8 cellular contexts compared by ENCODE assay signal in genomic region chr12:49323524-49324097, GRCh38. TPM values are rescaled to one million over a fixed set of nuclear protein-coding genes. Genes with fewer than 3 reads are reported as not detected.
DNase-seq lines count a peak whose midpoint lies in the region; ATAC-seq and TF ChIP-seq lines count a peak whose summit lies in the region.

No MANE protein-coding gene starts in this region.

- peak overlapping the region; percentile 99 for H3K4me3 Mint-ChIP-seq in stimulated activated naive CD8-positive, alpha-beta T cell treated with anti-CD3 and anti-CD28 coated beads, Interleukin-15, Interleukin-2, amounts not matched to agents 100 ng/mL and 50 ng/mL, for 24 hours

- DNase-seq in stimulated activated naive CD8-positive, alpha-beta T cell treated with anti-CD3 and anti-CD28 coated beads, Interleukin-15, Interleukin-2, amounts not matched to agents 100 U/mL and 50 U/mL, for 24 hours: no peak
- DNase-seq in brain microvascular endothelial cell (no peak), vagina (ENCODE audit: extremely low spot score in 2 of 2) (peak in 1 of 2 donors; percentile 81), NCI-H1092 treated with DMSO at 0.1 percent for 48 hours (lab: John Stamatoyannopoulos, UW) (no peak), hippocampal formation (lab: John Stamatoyannopoulos, UW) (no peak), DMS 273 treated with DMSO at 0.1 percent for 48 hours (lab: John Stamatoyannopoulos, UW) (no peak)

- in situ Hi-C loops in brain microvascular endothelial cell (cut with HindIII; ENCODE audit: low pct_ligation_motif_present, low sequenced_read_pairs): no loop called here

- H3K27me3 ChIP-seq in brain microvascular endothelial cell (replicated peaks): no peaks in the 10 kb centered on the region
- H3K27me3 ChIP-seq in mononuclear cell (ENCODE audit: insufficient read depth, low read length): no peaks in the 10 kb centered on the region
- H3K27me3 ChIP-seq in vagina: no peaks in the 10 kb centered on the region

- no peaks in the 10 kb centered on the region for H3K9me3 Mint-ChIP-seq in stimulated activated naive CD8-positive, alpha-beta T cell treated with anti-CD3 and anti-CD28 coated beads, Interleukin-15, Interleukin-2, amounts not matched to agents 100 ng/mL and 50 ng/mL, for 24 hours

- TF ChIP-seq CTCF in brain microvascular endothelial cell (IDR thresholded peaks at IDR 0.05; ENCODE audit: low read depth, low read length, missing control alignments) (no peak), vagina (IDR thresholded peaks at IDR 0.05) (no peak)

- H3K27ac ChIP-seq in brain microvascular endothelial cell: no peak overlapping the region
- no peak overlapping the region for H3K27ac ChIP-seq in vagina

- H3K4me3 ChIP-seq in brain microvascular endothelial cell (ENCODE audit: low read depth, low read length) (peak overlapping the region; percentile 87), mononuclear cell (ENCODE audit: low read length) (peak overlapping the region; percentile 78), vagina (peak overlapping the region; percentile 62 to 73)

- no peaks in the 10 kb centered on the region for H3K9me3 ChIP-seq in mononuclear cell (ENCODE audit: low read depth, low read length)
- H3K9me3 ChIP-seq in vagina: no peaks in the 10 kb centered on the region

- peaks cover 9% of the 10 kb centered on the region for H3K36me3 Mint-ChIP-seq in stimulated activated naive CD8-positive, alpha-beta T cell treated with anti-CD3 and anti-CD28 coated beads, Interleukin-15, Interleukin-2, amounts not matched to agents 100 ng/mL and 50 ng/mL, for 24 hours (ENCODE audit: low read depth)

- peak overlapping the region; percentile 97 for H3K27ac Mint-ChIP-seq in stimulated activated naive CD8-positive, alpha-beta T cell treated with anti-CD3 and anti-CD28 coated beads, Interleukin-15, Interleukin-2, amounts not matched to agents 100 ng/mL and 50 ng/mL, for 24 hours

- ATAC-seq in stimulated activated naive CD8-positive, alpha-beta T cell treated with anti-CD3 and anti-CD28 coated beads, Interleukin-15, Interleukin-2, amounts not matched to agents 100 U/mL and 50 U/mL, for 24 hours: no peak

- peaks cover 23% of the 10 kb centered on the region for H3K4me1 Mint-ChIP-seq in stimulated activated naive CD8-positive, alpha-beta T cell treated with anti-CD3 and anti-CD28 coated beads, Interleukin-15, Interleukin-2, amounts not matched to agents 100 ng/mL and 50 ng/mL, for 24 hours (ENCODE audit: low read depth)

- intact Hi-C loops in vagina (cut with DNase I): no loop called here

- TF ChIP-seq POLR2A in vagina (IDR thresholded peaks at IDR 0.05): no peak

- H3K4me1 ChIP-seq in mononuclear cell (ENCODE audit: insufficient read depth, low read length) (peaks cover 18% of the 10 kb centered on the region), vagina (peaks cover 11% of the 10 kb centered on the region)

- no peaks in the 10 kb centered on the region for H3K36me3 ChIP-seq in brain microvascular endothelial cell (replicated peaks)
- H3K36me3 ChIP-seq in vagina: no peaks in the 10 kb centered on the region

- no peaks in the 10 kb centered on the region for H3K27me3 Mint-ChIP-seq in stimulated activated naive CD8-positive, alpha-beta T cell treated with anti-CD3 and anti-CD28 coated beads, Interleukin-15, Interleukin-2, amounts not matched to agents 100 ng/mL and 50 ng/mL, for 24 hours

RNA-seq across cellular contexts. Expression of gene TROAP, which starts 0.6 kb away (rescaled TPM):
- total RNA-seq in mononuclear cell: 0.31 TPM
- 4.9 TPM for total RNA-seq in vagina

RNA-seq across cellular contexts. Expression of gene C1QL4, which starts 13.4 kb away (rescaled TPM):
- total RNA-seq in mononuclear cell (0.10 TPM), vagina (2.0 TPM)

RNA-seq across cellular contexts. Expression of gene DNAJC22, which starts 23.1 kb away (rescaled TPM):
- total RNA-seq in mononuclear cell: not detected
- total RNA-seq in vagina: 3.7 TPM

RNA-seq across cellular contexts. Expression of gene PRPH, which starts 28.7 kb away (rescaled TPM):
- not detected for total RNA-seq in mononuclear cell
- total RNA-seq in vagina: 17.2 TPM

RNA-seq across cellular contexts. Expression of gene SPATS2, which starts 43.7 kb away (rescaled TPM):
- total RNA-seq in mononuclear cell: 5.2 TPM
- 28.0 TPM for total RNA-seq in vagina
